8 cellular contexts compared by ENCODE assay signal in the genomic region with DNA sequence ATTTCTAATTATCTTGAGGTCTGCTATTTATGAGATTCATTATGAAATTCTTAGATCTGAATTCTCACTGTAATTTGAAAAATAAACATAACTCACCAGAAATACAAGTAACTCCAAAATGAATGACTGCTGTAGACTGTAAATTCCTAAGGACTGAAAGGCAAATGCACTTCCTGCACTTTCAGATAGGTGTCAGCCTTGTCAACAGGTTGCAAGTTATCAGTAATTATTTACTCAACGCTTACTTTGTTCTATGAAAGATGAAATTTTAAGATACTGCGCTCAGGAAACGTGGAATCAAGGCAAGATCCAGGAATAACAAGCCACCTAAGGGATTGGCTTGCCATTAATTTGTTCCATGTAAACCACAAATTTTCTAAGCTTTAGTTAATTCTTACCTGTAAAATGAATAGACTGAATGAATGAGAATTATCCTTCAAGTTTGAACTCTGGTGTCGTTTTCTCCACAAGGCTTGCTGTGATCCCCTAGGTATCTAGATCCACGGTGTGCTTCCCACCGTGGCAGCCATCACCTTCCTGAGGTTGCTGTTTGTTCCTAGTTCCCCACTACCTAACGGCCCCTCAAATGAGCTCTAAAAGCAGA. TPM values are rescaled to one million over a fixed set of nuclear protein-coding genes. Genes with fewer than 3 reads are reported as not detected.
A peak's percentile ranks its signal among the peaks of the same experiment; 100 is the strongest.
DNase-seq lines count a peak whose midpoint lies in the region; ATAC-seq, FAIRE-seq and TF ChIP-seq lines count a peak whose summit lies in the region.

No MANE protein-coding gene starts in this region.

- intact Hi-C loops in Calu3 (cut with micrococcal nuclease; ENCODE audit: unreplicated experiment), result loop anchor here (5.0 to 10.0 kb wide), 2 partner anchors 104 to 636 kb away; no protein-coding TSS in a partner anchor

- H3K9me3 Mint-ChIP-seq in Calu3 (ENCODE audit: low read depth, unreplicated experiment) (no peaks in the 10 kb centered on the region), WTC11 (no peaks in the 10 kb centered on the region), glutamatergic neuron (ENCODE audit: unreplicated experiment) (no peaks in the 10 kb centered on the region)

- H3K4me1 Mint-ChIP-seq in Calu3 (ENCODE audit: low read depth, unreplicated experiment) (no peaks in the 10 kb centered on the region), WTC11 (no peaks in the 10 kb centered on the region), glutamatergic neuron (ENCODE audit: low read depth, unreplicated experiment) (no peaks in the 10 kb centered on the region)

- BruUV-seq in Calu3 (replicated peaks; lab: Mats Ljungman, UMichigan), result no TSS peak

- H3K36me3 Mint-ChIP-seq in Calu3 (ENCODE audit: insufficient read depth, unreplicated experiment), result no peaks in the 10 kb centered on the region
- H3K36me3 Mint-ChIP-seq in WTC11, result peaks cover 9% of the 10 kb centered on the region; the same call in 1 of the 2 replicates
- H3K36me3 Mint-ChIP-seq in glutamatergic neuron (ENCODE audit: unreplicated experiment), result no peaks in the 10 kb centered on the region

- H3K4me3 ChIP-seq in LNCaP clone FGC (ENCODE audit: low read depth, low read length), result no peak overlapping the region

- FAIRE-seq in GM19239 (lab: Jason Lieb, UNC), result peak; percentile 85

- H3K4me3 Mint-ChIP-seq in Calu3 (ENCODE audit: low read depth, unreplicated experiment) (no peak overlapping the region), WTC11 (no peak overlapping the region), glutamatergic neuron (ENCODE audit: unreplicated experiment) (no peak overlapping the region)

- CTCF ChIA-PET in Calu3 (lab: Charles Lee) (no interaction called here), WTC11 (lab: Charles Lee) (interaction anchor here (0.5 to 1.0 kb wide), 7 partner anchors 12 to 468 kb away, joined by 3 to 7 read pairs (median 3); no protein-coding TSS in a partner anchor)

- ATAC-seq in WTC11 (peak; percentile 58), HG02798 (IDR thresholded peaks at IDR 0.05; ENCODE audit: poor library complexity, unreplicated experiment) (no peak)

- H3K27me3 Mint-ChIP-seq in Calu3 (ENCODE audit: unreplicated experiment) (no peaks in the 10 kb centered on the region), WTC11 (ENCODE audit: low read depth) (no peaks in the 10 kb centered on the region), glutamatergic neuron (ENCODE audit: unreplicated experiment) (no peaks in the 10 kb centered on the region)

- TF ChIP-seq CTCF in Calu3 (IDR thresholded peaks at IDR 0.05; ENCODE audit: unreplicated experiment) (peak; percentile 46), LNCaP clone FGC (IDR thresholded peaks at IDR 0.05; ENCODE audit: control insufficient read depth, extremely low read depth, insufficient read depth) (peak; percentile 90), WTC11 (IDR thresholded peaks at IDR 0.05) (peak; percentile 59), glutamatergic neuron (IDR thresholded peaks at IDR 0.05; ENCODE audit: partially characterized antibody, unreplicated experiment) (peak; percentile 67)

- H3K27ac Mint-ChIP-seq in Calu3 (ENCODE audit: unreplicated experiment), result no peak overlapping the region
- no peak overlapping the region for H3K27ac Mint-ChIP-seq in WTC11
- no peak overlapping the region for H3K27ac Mint-ChIP-seq in glutamatergic neuron (ENCODE audit: unreplicated experiment)

- POLR2A ChIA-PET in WTC11 (lab: Charles Lee), result no interaction called here

- DNase-seq in Calu3 (peak; percentile 18), GM19239 (ENCODE audit: insufficient read length, low spot score) (no peak), LNCaP clone FGC (ENCODE audit: low read depth) (peak; percentile 63), WTC11 (ENCODE audit: low spot score) (no peak), glutamatergic neuron (no peak), superior temporal gyrus (ENCODE audit: extremely low spot score) (peak; percentile 59), middle frontal gyrus (ENCODE audit: extremely low spot score, low spot score) (no peak)

TF ChIP-seq in WTC11, 78 proteins besides CTCF, POLR2A, EP300 and RAD21 (continues in another document):
- no peak for TF ChIP-seq MXD4 (CRISPR knock-in tag; IDR thresholded peaks at IDR 0.05; ENCODE audit: borderline replicate concordance)
- TF ChIP-seq, protein P1, sequence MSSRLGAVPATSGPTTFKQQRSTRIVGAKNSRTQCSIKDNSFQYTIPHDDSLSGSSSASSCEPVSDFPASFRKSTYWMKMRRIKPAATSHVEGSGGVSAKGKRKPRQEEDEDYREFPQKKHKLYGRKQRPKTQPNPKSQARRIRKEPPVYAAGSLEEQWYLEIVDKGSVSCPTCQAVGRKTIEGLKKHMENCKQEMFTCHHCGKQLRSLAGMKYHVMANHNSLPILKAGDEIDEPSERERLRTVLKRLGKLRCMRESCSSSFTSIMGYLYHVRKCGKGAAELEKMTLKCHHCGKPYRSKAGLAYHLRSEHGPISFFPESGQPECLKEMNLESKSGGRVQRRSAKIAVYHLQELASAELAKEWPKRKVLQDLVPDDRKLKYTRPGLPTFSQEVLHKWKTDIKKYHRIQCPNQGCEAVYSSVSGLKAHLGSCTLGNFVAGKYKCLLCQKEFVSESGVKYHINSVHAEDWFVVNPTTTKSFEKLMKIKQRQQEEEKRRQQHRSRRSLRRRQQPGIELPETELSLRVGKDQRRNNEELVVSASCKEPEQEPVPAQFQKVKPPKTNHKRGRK (CRISPR knock-in tag; IDR thresholded peaks at IDR 0.05; ENCODE audit: borderline replicate concordance), result no peak
- TF ChIP-seq, protein P2, sequence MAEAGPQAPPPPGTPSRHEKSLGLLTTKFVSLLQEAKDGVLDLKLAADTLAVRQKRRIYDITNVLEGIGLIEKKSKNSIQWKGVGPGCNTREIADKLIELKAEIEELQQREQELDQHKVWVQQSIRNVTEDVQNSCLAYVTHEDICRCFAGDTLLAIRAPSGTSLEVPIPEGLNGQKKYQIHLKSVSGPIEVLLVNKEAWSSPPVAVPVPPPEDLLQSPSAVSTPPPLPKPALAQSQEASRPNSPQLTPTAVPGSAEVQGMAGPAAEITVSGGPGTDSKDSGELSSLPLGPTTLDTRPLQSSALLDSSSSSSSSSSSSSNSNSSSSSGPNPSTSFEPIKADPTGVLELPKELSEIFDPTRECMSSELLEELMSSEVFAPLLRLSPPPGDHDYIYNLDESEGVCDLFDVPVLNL (CRISPR knock-in tag; IDR thresholded peaks at IDR 0.05; ENCODE audit: borderline replicate concordance, low read depth), result no peak
- TF ChIP-seq SOX15 (CRISPR knock-in tag; IDR thresholded peaks at IDR 0.05), result no peak
- no peak for TF ChIP-seq CREB1 (CRISPR knock-in tag; IDR thresholded peaks at IDR 0.05)
- TF ChIP-seq, protein P3, sequence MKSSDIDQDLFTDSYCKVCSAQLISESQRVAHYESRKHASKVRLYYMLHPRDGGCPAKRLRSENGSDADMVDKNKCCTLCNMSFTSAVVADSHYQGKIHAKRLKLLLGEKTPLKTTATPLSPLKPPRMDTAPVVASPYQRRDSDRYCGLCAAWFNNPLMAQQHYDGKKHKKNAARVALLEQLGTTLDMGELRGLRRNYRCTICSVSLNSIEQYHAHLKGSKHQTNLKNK (CRISPR knock-in tag; IDR thresholded peaks at IDR 0.05), result no peak
- TF ChIP-seq, protein P4, sequence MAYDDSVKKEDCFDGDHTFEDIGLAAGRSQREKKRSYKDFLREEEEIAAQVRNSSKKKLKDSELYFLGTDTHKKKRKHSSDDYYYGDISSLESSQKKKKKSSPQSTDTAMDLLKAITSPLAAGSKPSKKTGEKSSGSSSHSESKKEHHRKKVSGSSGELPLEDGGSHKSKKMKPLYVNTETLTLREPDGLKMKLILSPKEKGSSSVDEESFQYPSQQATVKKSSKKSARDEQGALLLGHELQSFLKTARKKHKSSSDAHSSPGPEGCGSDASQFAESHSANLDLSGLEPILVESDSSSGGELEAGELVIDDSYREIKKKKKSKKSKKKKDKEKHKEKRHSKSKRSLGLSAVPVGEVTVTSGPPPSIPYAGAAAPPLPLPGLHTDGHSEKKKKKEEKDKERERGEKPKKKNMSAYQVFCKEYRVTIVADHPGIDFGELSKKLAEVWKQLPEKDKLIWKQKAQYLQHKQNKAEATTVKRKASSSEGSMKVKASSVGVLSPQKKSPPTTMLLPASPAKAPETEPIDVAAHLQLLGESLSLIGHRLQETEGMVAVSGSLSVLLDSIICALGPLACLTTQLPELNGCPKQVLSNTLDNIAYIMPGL (CRISPR knock-in tag; IDR thresholded peaks at IDR 0.05), result no peak
- TF ChIP-seq, protein P5, sequence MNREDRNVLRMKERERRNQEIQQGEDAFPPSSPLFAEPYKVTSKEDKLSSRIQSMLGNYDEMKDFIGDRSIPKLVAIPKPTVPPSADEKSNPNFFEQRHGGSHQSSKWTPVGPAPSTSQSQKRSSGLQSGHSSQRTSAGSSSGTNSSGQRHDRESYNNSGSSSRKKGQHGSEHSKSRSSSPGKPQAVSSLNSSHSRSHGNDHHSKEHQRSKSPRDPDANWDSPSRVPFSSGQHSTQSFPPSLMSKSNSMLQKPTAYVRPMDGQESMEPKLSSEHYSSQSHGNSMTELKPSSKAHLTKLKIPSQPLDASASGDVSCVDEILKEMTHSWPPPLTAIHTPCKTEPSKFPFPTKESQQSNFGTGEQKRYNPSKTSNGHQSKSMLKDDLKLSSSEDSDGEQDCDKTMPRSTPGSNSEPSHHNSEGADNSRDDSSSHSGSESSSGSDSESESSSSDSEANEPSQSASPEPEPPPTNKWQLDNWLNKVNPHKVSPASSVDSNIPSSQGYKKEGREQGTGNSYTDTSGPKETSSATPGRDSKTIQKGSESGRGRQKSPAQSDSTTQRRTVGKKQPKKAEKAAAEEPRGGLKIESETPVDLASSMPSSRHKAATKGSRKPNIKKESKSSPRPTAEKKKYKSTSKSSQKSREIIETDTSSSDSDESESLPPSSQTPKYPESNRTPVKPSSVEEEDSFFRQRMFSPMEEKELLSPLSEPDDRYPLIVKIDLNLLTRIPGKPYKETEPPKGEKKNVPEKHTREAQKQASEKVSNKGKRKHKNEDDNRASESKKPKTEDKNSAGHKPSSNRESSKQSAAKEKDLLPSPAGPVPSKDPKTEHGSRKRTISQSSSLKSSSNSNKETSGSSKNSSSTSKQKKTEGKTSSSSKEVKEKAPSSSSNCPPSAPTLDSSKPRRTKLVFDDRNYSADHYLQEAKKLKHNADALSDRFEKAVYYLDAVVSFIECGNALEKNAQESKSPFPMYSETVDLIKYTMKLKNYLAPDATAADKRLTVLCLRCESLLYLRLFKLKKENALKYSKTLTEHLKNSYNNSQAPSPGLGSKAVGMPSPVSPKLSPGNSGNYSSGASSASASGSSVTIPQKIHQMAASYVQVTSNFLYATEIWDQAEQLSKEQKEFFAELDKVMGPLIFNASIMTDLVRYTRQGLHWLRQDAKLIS (CRISPR knock-in tag; IDR thresholded peaks at IDR 0.05; ENCODE audit: borderline replicate concordance), result no peak

RNA-seq across cellular contexts. Expression of a gene that starts 12.6 kb away (rescaled TPM):
- 29.2 and 32.2 TPM in 2 replicates for total RNA-seq in Calu3 (2022)
- total RNA-seq in WTC11 (2021), result 22.7 to 28.0 TPM (median 25.6 TPM) in 3 replicates
- total RNA-seq in glutamatergic neuron (ENCODE audit: unreplicated experiment), result 11.3 TPM

RNA-seq across cellular contexts. Expression of a gene that starts 27.9 kb away (rescaled TPM):
- total RNA-seq in Calu3 (2022) (0.85 and 1.6 TPM in 2 replicates), WTC11 (2021) (1.8 to 3.4 TPM (median 2.8 TPM) in 3 replicates), glutamatergic neuron (ENCODE audit: unreplicated experiment) (0.59 TPM)

RNA-seq across cellular contexts. Expression of a gene that starts 45.1 kb away (rescaled TPM):
- total RNA-seq in Calu3 (2022) (49.3 and 52.2 TPM in 2 replicates), WTC11 (2021) (95.3 to 102 TPM (median 96.4 TPM) in 3 replicates), glutamatergic neuron (ENCODE audit: unreplicated experiment) (50.9 TPM)

RNA-seq across cellular contexts. Expression of a gene that starts 45.4 kb away (rescaled TPM):
- 45.3 and 49.2 TPM in 2 replicates for total RNA-seq in Calu3 (2022)
- total RNA-seq in WTC11 (2021), result 46.9 to 49.7 TPM (median 48.7 TPM) in 3 replicates
- total RNA-seq in glutamatergic neuron (ENCODE audit: unreplicated experiment), result 48.0 TPM

Comparison
In these comparisons a context has a peak if more than half of its experiments do, and no peak if none do; other contexts are left out.
1. DNase-seq: peak in Calu3 (single experiment), LNCaP clone FGC (single experiment) and superior temporal gyrus (single experiment); none in GM19239 (single experiment), WTC11 (single experiment), glutamatergic neuron (single experiment) and middle frontal gyrus (single experiment).
2. Peak in every context shown above with its lines, with median percentiles within 50 percentile points of each other: CTCF ChIP-seq.